1 cellular context compared by ENCODE assay signal in genomic region chr11:30992513-30992849, GRCh38.
TF ChIP-seq lines count a peak whose summit lies in the region.

No MANE protein-coding gene starts in this region.

TF ChIP-seq in HepG2, 621 proteins besides CTCF, POLR2A, EP300 and RAD21 (continued from another document and continues in another):
- TF ChIP-seq, protein P1, sequence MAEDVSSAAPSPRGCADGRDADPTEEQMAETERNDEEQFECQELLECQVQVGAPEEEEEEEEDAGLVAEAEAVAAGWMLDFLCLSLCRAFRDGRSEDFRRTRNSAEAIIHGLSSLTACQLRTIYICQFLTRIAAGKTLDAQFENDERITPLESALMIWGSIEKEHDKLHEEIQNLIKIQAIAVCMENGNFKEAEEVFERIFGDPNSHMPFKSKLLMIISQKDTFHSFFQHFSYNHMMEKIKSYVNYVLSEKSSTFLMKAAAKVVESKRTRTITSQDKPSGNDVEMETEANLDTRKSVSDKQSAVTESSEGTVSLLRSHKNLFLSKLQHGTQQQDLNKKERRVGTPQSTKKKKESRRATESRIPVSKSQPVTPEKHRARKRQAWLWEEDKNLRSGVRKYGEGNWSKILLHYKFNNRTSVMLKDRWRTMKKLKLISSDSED (CRISPR knock-in tag; IDR thresholded peaks at IDR 0.05), result no peak
- TF ChIP-seq HMG20B (CRISPR knock-in tag; conservative IDR thresholded peaks at IDR 0.05), result no peak
- TF ChIP-seq ZNF138 (CRISPR knock-in tag; IDR thresholded peaks at IDR 0.05; ENCODE audit: low read depth), result no peak
- no peak for TF ChIP-seq SNAPC4 (CRISPR knock-in tag; IDR thresholded peaks at IDR 0.05)
- no peak for TF ChIP-seq TCF12 (IDR thresholded peaks at IDR 0.05)
- TF ChIP-seq TCF12 (CRISPR knock-in tag; IDR thresholded peaks at IDR 0.05), result no peak
- TF ChIP-seq ZNF264 (CRISPR knock-in tag; IDR thresholded peaks at IDR 0.05), result no peak
- TF ChIP-seq ZFP36L1 (CRISPR knock-in tag; IDR thresholded peaks at IDR 0.05), result no peak
- TF ChIP-seq REL (CRISPR knock-in tag; conservative IDR thresholded peaks at IDR 0.05), result no peak
- no peak for TF ChIP-seq ZNF430 (CRISPR knock-in tag; IDR thresholded peaks at IDR 0.05)
- no peak for TF ChIP-seq ZNF33A (CRISPR knock-in tag; IDR thresholded peaks at IDR 0.05; ENCODE audit: borderline replicate concordance)
- TF ChIP-seq NONO (IDR thresholded peaks at IDR 0.05), result no peak
- no peak for TF ChIP-seq NONO (CRISPR knock-in tag; conservative IDR thresholded peaks at IDR 0.05)
- no peak for TF ChIP-seq ZNF441 (CRISPR knock-in tag; IDR thresholded peaks at IDR 0.05; ENCODE audit: borderline replicate concordance)
- TF ChIP-seq, protein P2, sequence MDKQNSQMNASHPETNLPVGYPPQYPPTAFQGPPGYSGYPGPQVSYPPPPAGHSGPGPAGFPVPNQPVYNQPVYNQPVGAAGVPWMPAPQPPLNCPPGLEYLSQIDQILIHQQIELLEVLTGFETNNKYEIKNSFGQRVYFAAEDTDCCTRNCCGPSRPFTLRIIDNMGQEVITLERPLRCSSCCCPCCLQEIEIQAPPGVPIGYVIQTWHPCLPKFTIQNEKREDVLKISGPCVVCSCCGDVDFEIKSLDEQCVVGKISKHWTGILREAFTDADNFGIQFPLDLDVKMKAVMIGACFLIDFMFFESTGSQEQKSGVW (CRISPR knock-in tag; IDR thresholded peaks at IDR 0.05; ENCODE audit: borderline replicate concordance), result no peak
- TF ChIP-seq, protein P3, sequence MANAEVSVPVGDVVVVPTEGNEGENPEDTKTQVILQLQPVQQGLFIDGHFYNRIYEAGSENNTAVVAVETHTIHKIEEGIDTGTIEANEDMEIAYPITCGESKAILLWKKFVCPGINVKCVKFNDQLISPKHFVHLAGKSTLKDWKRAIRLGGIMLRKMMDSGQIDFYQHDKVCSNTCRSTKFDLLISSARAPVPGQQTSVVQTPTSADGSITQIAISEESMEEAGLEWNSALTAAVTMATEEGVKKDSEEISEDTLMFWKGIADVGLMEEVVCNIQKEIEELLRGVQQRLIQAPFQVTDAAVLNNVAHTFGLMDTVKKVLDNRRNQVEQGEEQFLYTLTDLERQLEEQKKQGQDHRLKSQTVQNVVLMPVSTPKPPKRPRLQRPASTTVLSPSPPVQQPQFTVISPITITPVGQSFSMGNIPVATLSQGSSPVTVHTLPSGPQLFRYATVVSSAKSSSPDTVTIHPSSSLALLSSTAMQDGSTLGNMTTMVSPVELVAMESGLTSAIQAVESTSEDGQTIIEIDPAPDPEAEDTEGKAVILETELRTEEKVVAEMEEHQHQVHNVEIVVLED (CRISPR knock-in tag; IDR thresholded peaks at IDR 0.05; ENCODE audit: borderline replicate concordance), result no peak
- no peak for TF ChIP-seq MTF2 (CRISPR knock-in tag; IDR thresholded peaks at IDR 0.05; ENCODE audit: borderline replicate concordance)
- no peak for TF ChIP-seq ZNF766 (CRISPR knock-in tag; IDR thresholded peaks at IDR 0.05; ENCODE audit: borderline replicate concordance)
- TF ChIP-seq HNF1A (IDR thresholded peaks at IDR 0.05; ENCODE audit: low read depth), result 0 out of 2 replicates have a peak, but pooled peaks have one; percentile 32
- TF ChIP-seq HNF1A (CRISPR knock-in tag; IDR thresholded peaks at IDR 0.05; ENCODE audit: borderline replicate concordance), result no peak; the same call in 1 of the 2 replicates
- TF ChIP-seq MAFK (conservative IDR thresholded peaks at IDR 0.05 in 1 of 2, IDR thresholded peaks at IDR 0.05 in 1 of 2; ENCODE audit: low read length in 2 of 2), result peak; percentile 78 to 81
- no peak for TF ChIP-seq SIX4 (CRISPR knock-in tag; IDR thresholded peaks at IDR 0.05)
- TF ChIP-seq MYNN (CRISPR knock-in tag; IDR thresholded peaks at IDR 0.05; ENCODE audit: low read depth), result no peak
- TF ChIP-seq CHD4 (IDR thresholded peaks at IDR 0.05; ENCODE audit: borderline replicate concordance, low read length), result no peak
- TF ChIP-seq AKAP8 (CRISPR knock-in tag; IDR thresholded peaks at IDR 0.05), result no peak
- TF ChIP-seq ZNF432 (CRISPR knock-in tag; IDR thresholded peaks at IDR 0.05; ENCODE audit: borderline replicate concordance), result no peak
- TF ChIP-seq HIVEP1 (CRISPR knock-in tag; IDR thresholded peaks at IDR 0.05), result no peak
- no peak for TF ChIP-seq SUZ12 (IDR thresholded peaks at IDR 0.05; ENCODE audit: low read depth, low read length)
- no peak for TF ChIP-seq ZNF510 (CRISPR knock-in tag; IDR thresholded peaks at IDR 0.05; ENCODE audit: low read depth)
- no peak for TF ChIP-seq ZNF160 (CRISPR knock-in tag; IDR thresholded peaks at IDR 0.05)
- TF ChIP-seq ZNF556 (CRISPR knock-in tag; IDR thresholded peaks at IDR 0.05; ENCODE audit: borderline replicate concordance), result no peak
- 0 out of 2 replicates have a peak, but pooled peaks have one; percentile 56 for TF ChIP-seq MAFG (CRISPR knock-in tag; IDR thresholded peaks at IDR 0.05)
- TF ChIP-seq, protein P4, sequence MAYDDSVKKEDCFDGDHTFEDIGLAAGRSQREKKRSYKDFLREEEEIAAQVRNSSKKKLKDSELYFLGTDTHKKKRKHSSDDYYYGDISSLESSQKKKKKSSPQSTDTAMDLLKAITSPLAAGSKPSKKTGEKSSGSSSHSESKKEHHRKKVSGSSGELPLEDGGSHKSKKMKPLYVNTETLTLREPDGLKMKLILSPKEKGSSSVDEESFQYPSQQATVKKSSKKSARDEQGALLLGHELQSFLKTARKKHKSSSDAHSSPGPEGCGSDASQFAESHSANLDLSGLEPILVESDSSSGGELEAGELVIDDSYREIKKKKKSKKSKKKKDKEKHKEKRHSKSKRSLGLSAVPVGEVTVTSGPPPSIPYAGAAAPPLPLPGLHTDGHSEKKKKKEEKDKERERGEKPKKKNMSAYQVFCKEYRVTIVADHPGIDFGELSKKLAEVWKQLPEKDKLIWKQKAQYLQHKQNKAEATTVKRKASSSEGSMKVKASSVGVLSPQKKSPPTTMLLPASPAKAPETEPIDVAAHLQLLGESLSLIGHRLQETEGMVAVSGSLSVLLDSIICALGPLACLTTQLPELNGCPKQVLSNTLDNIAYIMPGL (CRISPR knock-in tag; IDR thresholded peaks at IDR 0.05; ENCODE audit: borderline replicate concordance in 1 of 2, low read depth in 1 of 2), result no peak
- TF ChIP-seq PRMT3 (CRISPR knock-in tag; IDR thresholded peaks at IDR 0.05; ENCODE audit: borderline replicate concordance, low read depth), result no peak
- no peak for TF ChIP-seq MXI1 (IDR thresholded peaks at IDR 0.05; ENCODE audit: borderline replicate concordance, low read depth, low read length)
- TF ChIP-seq CBX1 (IDR thresholded peaks at IDR 0.05; ENCODE audit: low read depth), result no peak
- TF ChIP-seq ETV5 (CRISPR knock-in tag; IDR thresholded peaks at IDR 0.05; ENCODE audit: borderline replicate concordance), result no peak
- no peak for TF ChIP-seq ZNF607 (CRISPR knock-in tag; IDR thresholded peaks at IDR 0.05; ENCODE audit: borderline replicate concordance)
- TF ChIP-seq MBD4 (IDR thresholded peaks at IDR 0.05; ENCODE audit: borderline replicate concordance, low read length), result no peak
- TF ChIP-seq THAP11 (CRISPR knock-in tag; IDR thresholded peaks at IDR 0.05), result 0 out of 2 replicates have a peak, but pooled peaks have one; percentile 16
- no peak for TF ChIP-seq ZNF678 (CRISPR knock-in tag; IDR thresholded peaks at IDR 0.05)
- peak; percentile 34; the same call in 1 of the 2 replicates for TF ChIP-seq FOXJ3 (CRISPR knock-in tag; IDR thresholded peaks at IDR 0.05; ENCODE audit: borderline replicate concordance)
- TF ChIP-seq NFIC (IDR thresholded peaks at IDR 0.05; ENCODE audit: low read length), result no peak
- no peak for TF ChIP-seq TRIM24 (CRISPR knock-in tag; IDR thresholded peaks at IDR 0.05)
- no peak for TF ChIP-seq ZFP41 (CRISPR knock-in tag; IDR thresholded peaks at IDR 0.05; ENCODE audit: borderline replicate concordance)
- peak; percentile 75 for TF ChIP-seq FOSL2 (CRISPR knock-in tag; IDR thresholded peaks at IDR 0.05)
- TF ChIP-seq FOXA1 (IDR thresholded peaks at IDR 0.05), result no peak
- 0 out of 2 replicates have a peak, but pooled peaks have one; percentile 9 for TF ChIP-seq FOXA1 (CRISPR knock-in tag; IDR thresholded peaks at IDR 0.05)
- TF ChIP-seq NRL (CRISPR knock-in tag; IDR thresholded peaks at IDR 0.05; ENCODE audit: borderline replicate concordance), result no peak
- TF ChIP-seq, protein P5, sequence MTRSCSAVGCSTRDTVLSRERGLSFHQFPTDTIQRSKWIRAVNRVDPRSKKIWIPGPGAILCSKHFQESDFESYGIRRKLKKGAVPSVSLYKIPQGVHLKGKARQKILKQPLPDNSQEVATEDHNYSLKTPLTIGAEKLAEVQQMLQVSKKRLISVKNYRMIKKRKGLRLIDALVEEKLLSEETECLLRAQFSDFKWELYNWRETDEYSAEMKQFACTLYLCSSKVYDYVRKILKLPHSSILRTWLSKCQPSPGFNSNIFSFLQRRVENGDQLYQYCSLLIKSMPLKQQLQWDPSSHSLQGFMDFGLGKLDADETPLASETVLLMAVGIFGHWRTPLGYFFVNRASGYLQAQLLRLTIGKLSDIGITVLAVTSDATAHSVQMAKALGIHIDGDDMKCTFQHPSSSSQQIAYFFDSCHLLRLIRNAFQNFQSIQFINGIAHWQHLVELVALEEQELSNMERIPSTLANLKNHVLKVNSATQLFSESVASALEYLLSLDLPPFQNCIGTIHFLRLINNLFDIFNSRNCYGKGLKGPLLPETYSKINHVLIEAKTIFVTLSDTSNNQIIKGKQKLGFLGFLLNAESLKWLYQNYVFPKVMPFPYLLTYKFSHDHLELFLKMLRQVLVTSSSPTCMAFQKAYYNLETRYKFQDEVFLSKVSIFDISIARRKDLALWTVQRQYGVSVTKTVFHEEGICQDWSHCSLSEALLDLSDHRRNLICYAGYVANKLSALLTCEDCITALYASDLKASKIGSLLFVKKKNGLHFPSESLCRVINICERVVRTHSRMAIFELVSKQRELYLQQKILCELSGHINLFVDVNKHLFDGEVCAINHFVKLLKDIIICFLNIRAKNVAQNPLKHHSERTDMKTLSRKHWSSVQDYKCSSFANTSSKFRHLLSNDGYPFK (CRISPR knock-in tag; IDR thresholded peaks at IDR 0.05; ENCODE audit: borderline replicate concordance), result no peak
- TF ChIP-seq PHB2 (IDR thresholded peaks at IDR 0.05; ENCODE audit: partially characterized antibody), result no peak
- TF ChIP-seq ZNF775 (CRISPR knock-in tag; IDR thresholded peaks at IDR 0.05; ENCODE audit: borderline replicate concordance), result no peak
- TF ChIP-seq U2AF2 (IDR thresholded peaks at IDR 0.05; ENCODE audit: low read depth, low read length), result no peak
- no peak for TF ChIP-seq TEF (CRISPR knock-in tag; IDR thresholded peaks at IDR 0.05)
